In the genomic region with DNA sequence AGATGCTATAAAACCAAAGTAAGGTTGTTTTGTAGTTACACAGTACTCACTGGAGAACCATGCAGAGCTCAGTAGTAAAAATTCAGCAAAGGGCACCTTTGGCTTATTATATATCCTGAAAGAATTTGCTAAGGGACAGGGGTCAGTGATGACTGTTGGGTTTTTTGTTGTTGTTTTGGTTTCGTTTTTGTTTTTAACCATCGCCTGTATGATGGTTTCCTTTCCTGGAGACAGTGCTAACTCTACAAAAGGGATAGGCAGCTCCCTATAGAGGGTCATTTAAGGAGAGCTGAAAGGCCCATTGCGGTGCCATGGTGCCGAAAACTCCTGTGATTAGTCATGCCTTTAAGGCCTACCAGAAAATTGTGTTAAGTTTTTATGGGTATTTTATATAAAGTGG, we compare ENCODE assay signal across 7 cellular contexts.
DNase-seq lines count a peak whose midpoint lies in the region; ATAC-seq and TF ChIP-seq lines count a peak whose summit lies in the region.

No MANE protein-coding gene starts in this region.

- H3K9me3 ChIP-seq in GM23248 (ENCODE audit: low read depth) (no peaks in the 10 kb centered on the region), right lobe of liver (no peaks in the 10 kb centered on the region)

- in situ Hi-C loops in GM23248 (cut with MboI): loop anchor here (5.0 to 25.0 kb wide), 2 partner anchors 638 to 973 kb away; no protein-coding TSS in a partner anchor

- H2AFZ ChIP-seq in GM23248: no peak overlapping the region

- H3K4me2 ChIP-seq in GM23248 (ENCODE audit: unreplicated experiment): no peak overlapping the region

- no peaks in the 10 kb centered on the region for H3K9me2 ChIP-seq in GM23248 (ENCODE audit: insufficient read depth)

- H3K4me3 ChIP-seq in GM23248 (no peak overlapping the region), right lobe of liver (no peak overlapping the region), dorsolateral prefrontal cortex (no peak overlapping the region)

- H3K27me3 ChIP-seq in GM23248 (replicated peaks; ENCODE audit: insufficient read depth) (no peaks in the 10 kb centered on the region; the same call in 1 of the 2 replicates), right lobe of liver (no peaks in the 10 kb centered on the region), dorsolateral prefrontal cortex (no peaks in the 10 kb centered on the region)

- H3K79me2 ChIP-seq in GM23248 (ENCODE audit: insufficient read depth): no peaks in the 10 kb centered on the region

- no peak overlapping the region for H3K27ac ChIP-seq in GM23248
- no peak overlapping the region for H3K27ac ChIP-seq in right lobe of liver
- H3K27ac ChIP-seq in dorsolateral prefrontal cortex: no peak overlapping the region

- H3K9ac ChIP-seq in GM23248: no peak overlapping the region

- H4K20me1 ChIP-seq in GM23248 (ENCODE audit: insufficient read depth): no peaks in the 10 kb centered on the region

- ATAC-seq in GM18907 (IDR thresholded peaks at IDR 0.05; ENCODE audit: unreplicated experiment) (peak; percentile 97), HG03565 (IDR thresholded peaks at IDR 0.05; ENCODE audit: unreplicated experiment) (peak; percentile 95), right lobe of liver (peak in 3 of 4 donors; percentile 40 to 62 (median 43))

- intact Hi-C loops in right lobe of liver (cut with DNase I) (loop anchor here in 1 of 2 donors (10.0 kb wide), 1 partner anchor 631 kb away; no protein-coding TSS in a partner anchor), dorsolateral prefrontal cortex (cut with DNase I) (loop anchor here (5.0 to 10.0 kb wide), 3 partner anchors 251 to 633 kb away; no protein-coding TSS in a partner anchor)

- peak; percentile 9 for DNase-seq in GM23248
- no peak for DNase-seq in right lobe of liver
- no peak for DNase-seq in NCI-H1417 treated with DMSO at 0.1 percent for 48 hours (lab: John Stamatoyannopoulos, UW)
- DNase-seq in dorsolateral prefrontal cortex: no peak
- DNase-seq in NCI-H82 (lab: John Stamatoyannopoulos, UW): no peak

- no peak for TF ChIP-seq CTCF in right lobe of liver (IDR thresholded peaks at IDR 0.05)
- no peak for TF ChIP-seq CTCF in dorsolateral prefrontal cortex (IDR thresholded peaks at IDR 0.05 in 54 of 56, conservative IDR thresholded peaks at IDR 0.05 in 2 of 56; ENCODE audit: low read depth in 1 of 56, partially characterized antibody in 56 of 56)

- no peak for TF ChIP-seq POLR2A in right lobe of liver (IDR thresholded peaks at IDR 0.05)

- WGBS in GM23248 (ENCODE audit: low coverage in 1 of 2, low lambda C conversion rate in 2 of 2, missing lambda C conversion rate in 2 of 2), 2 experiments: 68 to 71% methylated on average over 4 of the region's 4 CpGs
- WGBS in right lobe of liver (ENCODE audit: insufficient coverage, low coverage, low lambda C conversion rate, missing lambda C conversion rate): 52% methylated on average over 4 of the region's 4 CpGs

- H3K4me1 ChIP-seq in GM23248 (ENCODE audit: insufficient read depth): no peaks in the 10 kb centered on the region
- H3K4me1 ChIP-seq in right lobe of liver: no peaks in the 10 kb centered on the region

- no peaks in the 10 kb centered on the region for H3F3A ChIP-seq in GM23248 (ENCODE audit: insufficient read depth)

- H3K36me3 ChIP-seq in GM23248 (ENCODE audit: low read depth): no peaks in the 10 kb centered on the region
- H3K36me3 ChIP-seq in right lobe of liver: no peaks in the 10 kb centered on the region

Comparison
In these comparisons a context has a peak if more than half of its experiments do, and no peak if none do; other contexts are left out.
1. ATAC-seq: peak in every context shown above with its lines; median percentile 97 in GM18907; 95 in HG03565; 43 in right lobe of liver.